ENCODE assay signal across 8 cellular contexts in the genomic region with DNA sequence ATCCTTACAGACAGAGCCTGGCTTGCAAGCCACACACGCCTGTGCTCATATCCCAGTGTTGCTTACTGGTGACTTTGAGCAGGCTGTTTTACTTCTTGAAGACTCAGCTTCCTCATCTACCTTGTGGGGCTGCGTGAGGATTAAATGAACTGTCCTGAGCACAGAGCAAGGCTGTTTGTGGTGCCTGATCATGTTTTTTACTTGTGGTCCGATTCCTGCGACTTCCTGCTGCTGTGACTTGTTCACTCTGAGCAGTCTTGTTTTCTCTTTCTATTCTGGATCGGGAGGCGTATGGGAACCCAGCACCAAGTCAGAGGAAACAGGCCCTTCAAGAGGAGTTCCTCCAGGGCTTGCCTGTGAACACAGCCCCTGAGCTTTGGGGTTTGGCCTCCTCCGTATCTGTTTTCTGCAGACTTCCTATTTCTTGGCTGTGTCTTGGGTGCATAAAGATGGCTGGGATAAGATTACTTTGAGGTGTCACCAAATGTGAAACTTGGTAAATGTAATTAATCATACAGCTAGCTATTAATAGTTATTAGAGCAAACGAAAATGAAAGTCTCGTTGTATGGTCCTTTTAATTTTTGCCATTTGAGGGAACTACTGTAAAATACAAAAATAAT.
DNase-seq lines count a peak whose midpoint lies in the region; ATAC-seq and TF ChIP-seq lines count a peak whose summit lies in the region.

No MANE protein-coding gene starts in this region.

- peak overlapping the region; percentile 64 to 87 (median 84) for H3K27ac ChIP-seq in spleen

- H3K9me3 ChIP-seq in spleen = peaks cover 0 to 10% (median 7%) of the 10 kb centered on the region in 8 donors

- H3K4me3 Mint-ChIP-seq in activated T-helper 1 cell treated with anti-CD3 and anti-CD28 coated beads, Interleukin-12 subunit alpha, Interleukin-12 subunit beta, Interleukin-2, Interleukin-4 antibody, amounts not matched to agents 30 ng/mL and 10 ng/mL and 1 ng/mL, durations not matched to agents 14 hours and 24 hours and 36 hours = no peak overlapping the region

- peaks cover 18 to 41% (median 31%) of the 10 kb centered on the region in 6 donors for H3K4me1 ChIP-seq in spleen

- H3K27me3 Mint-ChIP-seq in activated T-helper 1 cell treated with anti-CD3 and anti-CD28 coated beads, Interleukin-12 subunit alpha, Interleukin-12 subunit beta, Interleukin-2, Interleukin-4 antibody, amounts not matched to agents 30 ng/mL and 10 ng/mL and 1 ng/mL, durations not matched to agents 14 hours and 24 hours and 36 hours (ENCODE audit: insufficient read depth) = peaks cover 2% of the 10 kb centered on the region

- H3K36me3 ChIP-seq in spleen = peaks cover 0 to 37% (median 15%) of the 10 kb centered on the region in 6 donors

- H3K4me3 ChIP-seq in GM12875 (ENCODE audit: low read depth, low read length) (peak overlapping the region; percentile 16), spleen (peak overlapping the region; percentile 8 to 58 (median 20))

- intact Hi-C loops in spleen (cut with DNase I; ENCODE audit: low total_unique reads) = no loop called here
- intact Hi-C loops in activated T-helper 1 cell treated with anti-CD3 and anti-CD28 coated beads, Interleukin-12 subunit alpha, Interleukin-12 subunit beta, Interleukin-2, Interleukin-4 antibody, amounts not matched to agents 30 ng/mL and 10 ng/mL and 1 ng/mL, durations not matched to agents 14 hours and 24 hours and 36 hours (cut with micrococcal nuclease) = no loop called here

- TF ChIP-seq CTCF in GM12875 (IDR thresholded peaks at IDR 0.05; ENCODE audit: borderline replicate concordance, insufficient read depth, low read depth, low read length) (no peak), spleen (IDR thresholded peaks at IDR 0.05 in 8 of 11, conservative IDR thresholded peaks at IDR 0.05 in 3 of 11) (no peak)

- peaks cover 10% of the 10 kb centered on the region for H3K4me1 Mint-ChIP-seq in activated T-helper 1 cell treated with anti-CD3 and anti-CD28 coated beads, Interleukin-12 subunit alpha, Interleukin-12 subunit beta, Interleukin-2, Interleukin-4 antibody, amounts not matched to agents 30 ng/mL and 10 ng/mL and 1 ng/mL, durations not matched to agents 14 hours and 24 hours and 36 hours (ENCODE audit: low read depth)

- peak in 1 of 3 donors; percentile 29 for TF ChIP-seq POLR2A in spleen (IDR thresholded peaks at IDR 0.05)

- H3K36me3 Mint-ChIP-seq in activated T-helper 1 cell treated with anti-CD3 and anti-CD28 coated beads, Interleukin-12 subunit alpha, Interleukin-12 subunit beta, Interleukin-2, Interleukin-4 antibody, amounts not matched to agents 30 ng/mL and 10 ng/mL and 1 ng/mL, durations not matched to agents 14 hours and 24 hours and 36 hours (ENCODE audit: low read depth) = peaks cover 20% of the 10 kb centered on the region

- 5 to 10% (median 7%) methylated on average over 9 of the region's 9 CpGs for WGBS in spleen, 5 donors

- ATAC-seq in GM21381 (IDR thresholded peaks at IDR 0.05; ENCODE audit: unreplicated experiment) (peak; percentile 54), esophagus mucosa (peak; percentile 41)

- no peak overlapping the region for H3K27ac Mint-ChIP-seq in activated T-helper 1 cell treated with anti-CD3 and anti-CD28 coated beads, Interleukin-12 subunit alpha, Interleukin-12 subunit beta, Interleukin-2, Interleukin-4 antibody, amounts not matched to agents 30 ng/mL and 10 ng/mL and 1 ng/mL, durations not matched to agents 14 hours and 24 hours and 36 hours

- H3K9me3 Mint-ChIP-seq in activated T-helper 1 cell treated with anti-CD3 and anti-CD28 coated beads, Interleukin-12 subunit alpha, Interleukin-12 subunit beta, Interleukin-2, Interleukin-4 antibody, amounts not matched to agents 30 ng/mL and 10 ng/mL and 1 ng/mL, durations not matched to agents 14 hours and 24 hours and 36 hours = no peaks in the 10 kb centered on the region

- DNase-seq in HUDEP-2 (lab: John Stamatoyannopoulos, UW; ENCODE audit: unreplicated experiment in 76 of 76) (peak in 74 of 76 experiments; percentile 8 to 88 (median 58)), spleen (no peak), COLO829 (ENCODE audit: low spot score) (no peak), NCI-H2227 (lab: John Stamatoyannopoulos, UW; ENCODE audit: unreplicated experiment) (no peak)
- DNase-seq in activated T-helper 1 cell treated with anti-CD3 and anti-CD28 coated beads, Interleukin-12 subunit alpha, Interleukin-12 subunit beta, Interleukin-2, Interleukin-4 antibody, amounts not matched to agents 30 ng/mL and 10 ng/mL and 1 ng/mL, durations not matched to agents 14 hours and 24 hours and 36 hours (ENCODE audit: low spot score) = no peak

- no peaks in the 10 kb centered on the region for H3K27me3 ChIP-seq in spleen (replicated peaks in 1 of 7)

Comparison
In these comparisons a context has a peak if more than half of its experiments do, and no peak if none do; other contexts are left out.
1. DNase-seq: peak in HUDEP-2 (74 of 76); none in spleen (single experiment), activated T-helper 1 cell treated with anti-CD3 and anti-CD28 coated beads, Interleukin-12 subunit alpha, Interleukin-12 subunit beta, Interleukin-2, Interleukin-4 antibody, amounts not matched to agents 30 ng/mL and 10 ng/mL and 1 ng/mL, durations not matched to agents 14 hours and 24 hours and 36 hours (single experiment), COLO829 (single experiment) and NCI-H2227 (single experiment).